In genomic region chr6:5303711-5304110, GRCh38 we compare ENCODE assay signal across 1 cellular context.
TF ChIP-seq lines count a peak whose summit lies in the region.

No MANE protein-coding gene starts in this region.

TF ChIP-seq in HCT116, 20 proteins besides CTCF, POLR2A, EP300 and RAD21 (continued from another document):
- TF ChIP-seq POLR2AphosphoS5 (IDR thresholded peaks at IDR 0.05; ENCODE audit: low read depth, low read length) (no peak), ATF3 (IDR thresholded peaks at IDR 0.05) (no peak), EGR1 (IDR thresholded peaks at IDR 0.05; ENCODE audit: low read depth) (no peak), SP1 (IDR thresholded peaks at IDR 0.05; ENCODE audit: low read depth) (no peak)
